Comparison of ENCODE assay signal across 9 cellular contexts in genomic region chr5:74765201-74765600, GRCh38. TPM values are rescaled to one million over a fixed set of nuclear protein-coding genes. Genes with fewer than 3 reads are reported as not detected.
DNase-seq lines count a peak whose midpoint lies in the region; ATAC-seq and TF ChIP-seq lines count a peak whose summit lies in the region.
"Had no signal": no experiment of that assay in that cellular context is flagged by ENCODE, and none has a peak within 500 bp of the region (broad histone marks: within the 10 kb centered on the region; RNA-seq: fewer than 3 reads in every experiment).

No MANE protein-coding gene starts in this region.

- H3K27ac ChIP-seq in suprapubic skin (no peak overlapping the region), substantia nigra (ENCODE audit: low read depth, low read length, poor library complexity, severe bottlenecking) (no peak overlapping the region)

- peak overlapping the region; percentile 35 for H3K27ac Mint-ChIP-seq in activated naive CD4-positive, alpha-beta T cell treated with anti-CD3 and anti-CD28 coated beads, Interleukin-2, amount 10 ng/mL, durations not matched to agents 7 days and 5 days
- peak overlapping the region in 1 of 2 donors; percentile 41 for H3K27ac Mint-ChIP-seq in T-cell

- no peaks in the 10 kb centered on the region for H3K9me3 Mint-ChIP-seq in activated naive CD4-positive, alpha-beta T cell treated with anti-CD3 and anti-CD28 coated beads, Interleukin-2, amount 10 ng/mL, durations not matched to agents 7 days and 5 days
- no peaks in the 10 kb centered on the region for H3K9me3 Mint-ChIP-seq in T-cell

- no peak for TF ChIP-seq CTCF in suprapubic skin (IDR thresholded peaks at IDR 0.05)

- peak overlapping the region; percentile 86 for H3K4me3 Mint-ChIP-seq in activated naive CD4-positive, alpha-beta T cell treated with anti-CD3 and anti-CD28 coated beads, Interleukin-2, amount 10 ng/mL, durations not matched to agents 7 days and 5 days
- H3K4me3 Mint-ChIP-seq in T-cell, result peak overlapping the region; percentile 63 to 100 (median 99)

- no peak for TF ChIP-seq EP300 in suprapubic skin (IDR thresholded peaks at IDR 0.05)

- DNase-seq in activated naive CD4-positive, alpha-beta T cell treated with anti-CD3 and anti-CD28 coated beads, Interleukin-2, amount 10 ng/mL, durations not matched to agents 7 days and 5 days, result no peak
- DNase-seq in activated naive CD4-positive, alpha-beta T cell (lab: John Stamatoyannopoulos, UW), result no peak
- DNase-seq in T-cell (no peak), glomerular endothelial cell (ENCODE audit: extremely low read depth, low read depth, low spot score) (peak; percentile 9), suprapubic skin (ENCODE audit: low spot score in 2 of 2) (no peak), substantia nigra (lab: John Stamatoyannopoulos, UW) (no peak), AML-193 (lab: John Stamatoyannopoulos, UW) (no peak)
- DNase-seq: effector CD8-positive, alpha-beta T cell had no signal

- 69% methylated on average over 9 of the region's 9 CpGs for WGBS in suprapubic skin

- POLR2A ChIA-PET in T-cell (lab: Charles Lee), result interaction anchor here (0.6 to 0.7 kb wide), 2 partner anchors 19 to 463 kb away, joined by 6 to 8 read pairs; no protein-coding TSS in a partner anchor

- peak overlapping the region; percentile 99 for H3K4me3 ChIP-seq in suprapubic skin

- no peak for TF ChIP-seq POLR2A in suprapubic skin (IDR thresholded peaks at IDR 0.05)

- peaks cover 26% of the 10 kb centered on the region for H3K36me3 Mint-ChIP-seq in activated naive CD4-positive, alpha-beta T cell treated with anti-CD3 and anti-CD28 coated beads, Interleukin-2, amount 10 ng/mL, durations not matched to agents 7 days and 5 days
- H3K36me3 Mint-ChIP-seq in T-cell, result peaks cover 28% of the 10 kb centered on the region

- no peaks in the 10 kb centered on the region for H3K27me3 Mint-ChIP-seq in activated naive CD4-positive, alpha-beta T cell treated with anti-CD3 and anti-CD28 coated beads, Interleukin-2, amount 10 ng/mL, durations not matched to agents 7 days and 5 days
- no peaks in the 10 kb centered on the region for H3K27me3 Mint-ChIP-seq in T-cell

- H3K9me3 ChIP-seq in suprapubic skin, result no peaks in the 10 kb centered on the region

- peaks cover 23% of the 10 kb centered on the region for H3K36me3 ChIP-seq in suprapubic skin

- CTCF ChIA-PET in activated naive CD4-positive, alpha-beta T cell treated with anti-CD3 and anti-CD28 coated beads, Interleukin-2, amount 10 ng/mL, durations not matched to agents 7 days and 5 days (lab: Charles Lee), result no interaction called here
- CTCF ChIA-PET in T-cell (lab: Charles Lee), result interaction anchor here (0.6 to 0.8 kb wide), 3 partner anchors 44 to 981 kb away, joined by 3 to 5 read pairs (median 3); no protein-coding TSS in a partner anchor

- no peaks in the 10 kb centered on the region for H3K27me3 ChIP-seq in suprapubic skin

- peaks cover 38% of the 10 kb centered on the region for H3K4me1 Mint-ChIP-seq in activated naive CD4-positive, alpha-beta T cell treated with anti-CD3 and anti-CD28 coated beads, Interleukin-2, amount 10 ng/mL, durations not matched to agents 7 days and 5 days
- H3K4me1 Mint-ChIP-seq in T-cell, result peaks cover 30 to 59% (median 57%) of the 10 kb centered on the region in 3 donors

- no peak for ATAC-seq in T-cell (replicated peaks in 1 of 4)
- no peak for ATAC-seq in GM21367 (IDR thresholded peaks at IDR 0.05; ENCODE audit: unreplicated experiment)

- peaks cover 31% of the 10 kb centered on the region for H3K4me1 ChIP-seq in suprapubic skin

RNA-seq across cellular contexts. Expression of gene GFM2, which starts 1.7 kb away (rescaled TPM):
- 10 to 100 TPM; 13.7 to 21.8 (median 20.3) TPM for total RNA-seq in T-cell
- total RNA-seq in glomerular endothelial cell, result 26.1 and 28.6 TPM in 2 replicates
- total RNA-seq in suprapubic skin, result 10 to 100 TPM; 19.2 to 24.7 (median 21.2) TPM

RNA-seq across cellular contexts. Expression of gene NSA2, which starts 1.8 kb away (rescaled TPM):
- 100 to 1,000 TPM in 3 of 5 donors, 10 to 100 TPM in 2; 81.8 to 142 (median 126) TPM for total RNA-seq in T-cell
- 57.9 and 127 TPM in 2 replicates for total RNA-seq in glomerular endothelial cell
- 10 to 100 TPM; 47.5 to 93.8 (median 70.2) TPM for total RNA-seq in suprapubic skin
